ENCODE assay signal across 12 cellular contexts in genomic region chr4:10611673-10612072, GRCh38.
DNase-seq lines count a peak whose midpoint lies in the region; ATAC-seq and TF ChIP-seq lines count a peak whose summit lies in the region.
"Had no signal": no experiment of that assay in that cellular context is flagged by ENCODE, and none has a peak within 500 bp of the region (broad histone marks: within the 10 kb centered on the region; RNA-seq: fewer than 3 reads in every experiment).

No MANE protein-coding gene starts in this region.

- intact Hi-C loops in Caco-2 (cut with micrococcal nuclease; ENCODE audit: unreplicated experiment) = no loop called here

- H3K27ac Mint-ChIP-seq in Caco-2 (ENCODE audit: unreplicated experiment) (peak overlapping the region; percentile 79), mesothelial cell of epicardium (peak overlapping the region; percentile 1)
- H3K27ac Mint-ChIP-seq: T-cell had no signal

- no peaks in the 10 kb centered on the region for H3K36me3 ChIP-seq in Caco-2 (ENCODE audit: control insufficient read depth, insufficient read depth, low read length)

- H3K9me3 ChIP-seq in Caco-2 = no peaks in the 10 kb centered on the region
- H3K9me3 ChIP-seq: psoas muscle had no signal

- DNase-seq in Caco-2 (peak; percentile 31 to 50), LHCN-M2 (ENCODE audit: low read depth) (peak; percentile 93), choroid plexus epithelial cell (ENCODE audit: low read depth) (peak; percentile 88), mesothelial cell of epicardium (ENCODE audit: low spot score in 2 of 2, unreplicated experiment in 2 of 2) (no peak), NOMO-1 treated with DMSO at 0.1 percent for 48 hours (lab: John Stamatoyannopoulos, UW; ENCODE audit: unreplicated experiment) (no peak), ecto neural progenitor cell (ENCODE audit: low spot score) (no peak)
- DNase-seq: activated T-cell treated with anti-CD3 and anti-CD28 coated beads for 4 hours, NCI-H2171, psoas muscle, T-cell had no signal

- TF ChIP-seq CTCF in Caco-2 (IDR thresholded peaks at IDR 0.05; ENCODE audit: insufficient read depth in 1 of 2, low read depth in 1 of 2, low read length in 1 of 2, severe bottlenecking in 1 of 2, unreplicated experiment in 1 of 2) = no peak
- TF ChIP-seq CTCF in choroid plexus epithelial cell (conservative IDR thresholded peaks at IDR 0.05; ENCODE audit: low read depth, low read length) = no peak
- no peak for TF ChIP-seq CTCF in mesothelial cell of epicardium (IDR thresholded peaks at IDR 0.05; ENCODE audit: unreplicated experiment)

- H3K4me3 ChIP-seq in Caco-2 (ENCODE audit: low read depth, low read length) (no peak overlapping the region), choroid plexus epithelial cell (ENCODE audit: low read depth, low read length) (no peak overlapping the region)
- H3K4me3 ChIP-seq: psoas muscle had no signal

- no TSS peak for BruUV-seq in Caco-2 (replicated peaks; lab: Mats Ljungman, UMichigan)

- H3K9me3 Mint-ChIP-seq in Caco-2 (ENCODE audit: unreplicated experiment) (peaks cover 9% of the 10 kb centered on the region), mesothelial cell of epicardium (no peaks in the 10 kb centered on the region)
- H3K9me3 Mint-ChIP-seq: T-cell had no signal

- H3K4me3 Mint-ChIP-seq in Caco-2 (ENCODE audit: unreplicated experiment) = no peak overlapping the region
- H3K4me3 Mint-ChIP-seq in mesothelial cell of epicardium = no peak overlapping the region
- H3K4me3 Mint-ChIP-seq: T-cell had no signal

- CTCF ChIA-PET in Caco-2 (lab: Charles Lee) = interaction anchor here (0.6 kb wide), 1 partner anchor 267 kb away, joined by 4 read pairs; no protein-coding TSS in a partner anchor

- POLR2A ChIA-PET in Caco-2 (lab: Charles Lee) = no interaction called here

- ATAC-seq in GM18858 (IDR thresholded peaks at IDR 0.05; ENCODE audit: unreplicated experiment) (no peak), GM19035 (IDR thresholded peaks at IDR 0.05; ENCODE audit: unreplicated experiment) (no peak)
- ATAC-seq: psoas muscle, T-cell had no signal

- H3K36me3 Mint-ChIP-seq in Caco-2 (ENCODE audit: insufficient read depth, unreplicated experiment) (no peaks in the 10 kb centered on the region), mesothelial cell of epicardium (no peaks in the 10 kb centered on the region)
- H3K36me3 Mint-ChIP-seq: T-cell had no signal

- H3K27me3 Mint-ChIP-seq in Caco-2 (ENCODE audit: insufficient read depth, unreplicated experiment) = no peaks in the 10 kb centered on the region
- no peaks in the 10 kb centered on the region for H3K27me3 Mint-ChIP-seq in mesothelial cell of epicardium (ENCODE audit: low read depth)

- peaks cover 19% of the 10 kb centered on the region for H3K4me1 ChIP-seq in Caco-2
- H3K4me1 ChIP-seq: psoas muscle had no signal

- no peaks in the 10 kb centered on the region for H3K27me3 ChIP-seq in Caco-2 (replicated peaks; ENCODE audit: control insufficient read depth, insufficient read depth, low read length)

- H3K4me1 Mint-ChIP-seq in Caco-2 (ENCODE audit: low read depth, unreplicated experiment) = peaks cover 17% of the 10 kb centered on the region
- H3K4me1 Mint-ChIP-seq in mesothelial cell of epicardium = peaks cover 5% of the 10 kb centered on the region
- H3K4me1 Mint-ChIP-seq: T-cell had no signal

Comparison
In these comparisons a context has a peak if more than half of its experiments do, and no peak if none do; other contexts are left out.
1. DNase-seq: peak in Caco-2 (2 of 2), LHCN-M2 (single experiment) and choroid plexus epithelial cell (single experiment); none in mesothelial cell of epicardium (0 of 2), NOMO-1 treated with DMSO at 0.1 percent for 48 hours (single experiment) and ecto neural progenitor cell (single experiment).